ENCODE assay signal across 25 cellular contexts in genomic region chr13:33645591-33646554, GRCh38.
DNase-seq lines count a peak whose midpoint lies in the region; ATAC-seq, FAIRE-seq and TF ChIP-seq lines count a peak whose summit lies in the region.
"Had no signal": no experiment of that assay in that cellular context is flagged by ENCODE, and none has a peak within 500 bp of the region (broad histone marks: within the 10 kb centered on the region; RNA-seq: fewer than 3 reads in every experiment).

No MANE protein-coding gene starts in this region.

- H3K27me3 ChIP-seq in HepG2 (ENCODE audit: control insufficient read depth in 1 of 2, insufficient read depth in 2 of 2, low read length in 2 of 2) (no peaks in the 10 kb centered on the region), right lobe of liver (no peaks in the 10 kb centered on the region), gastrocnemius medialis (no peaks in the 10 kb centered on the region), mesenchymal stem cell (ENCODE audit: control insufficient read depth in 1 of 2, insufficient read depth in 1 of 2, low read length in 2 of 2) (no peaks in the 10 kb centered on the region)
- H3K27me3 ChIP-seq: dorsolateral prefrontal cortex, testis had no signal

- H3K36me3 ChIP-seq in HepG2 (replicated peaks in 1 of 2; ENCODE audit: control insufficient read depth in 1 of 2, insufficient read depth in 2 of 2, low read length in 2 of 2), result no peaks in the 10 kb centered on the region
- no peaks in the 10 kb centered on the region for H3K36me3 ChIP-seq in right lobe of liver
- no peaks in the 10 kb centered on the region for H3K36me3 ChIP-seq in gastrocnemius medialis
- no peaks in the 10 kb centered on the region for H3K36me3 ChIP-seq in mesenchymal stem cell (ENCODE audit: control insufficient read depth in 1 of 2, insufficient read depth in 2 of 2, low read depth in 1 of 2, low read length in 2 of 2)

- peaks cover 16% of the 10 kb centered on the region for H3K79me2 ChIP-seq in HepG2 (ENCODE audit: insufficient read depth, low read length)

- intact Hi-C loops in HepG2 (cut with micrococcal nuclease; ENCODE audit: unreplicated experiment), result no loop called here
- intact Hi-C loops in right lobe of liver (cut with DNase I), result no loop called here
- intact Hi-C loops in activated T-helper 2 cell treated with anti-CD3 and anti-CD28 coated beads, Interferon-gamma antibody, Interleukin-2, Interleukin-4, amounts not matched to agents 10 μg/mL and 5 μg/mL and 100 μg/mL, durations not matched to agents 14 hours and 24 hours and 36 hours (cut with micrococcal nuclease), result loop anchor here (1.0 kb wide), 1 partner anchor 33 kb away; no protein-coding TSS in a partner anchor
- intact Hi-C loops in gastrocnemius medialis (cut with DNase I; ENCODE audit: low total_unique reads), result no loop called here

- in situ Hi-C loops in HepG2 (cut with HindIII; ENCODE audit: extremely low pct_ligation_motif_present, low pct_unique_long_range_greater_than_20kb) (no loop called here), gastrocnemius medialis (cut with MboI; ENCODE audit: low sequenced_read_pairs in 4 of 4) (no loop called here)

- H3K4me3 Mint-ChIP-seq in activated T-helper 2 cell treated with anti-CD3 and anti-CD28 coated beads, Interferon-gamma antibody, Interleukin-2, Interleukin-4, amounts not matched to agents 10 μg/mL and 5 μg/mL and 100 μg/mL, durations not matched to agents 14 hours and 24 hours and 36 hours (ENCODE audit: low read depth), result no peak overlapping the region
- H3K4me3 Mint-ChIP-seq in effector memory CD8-positive, alpha-beta T cell, result no peak overlapping the region
- H3K4me3 Mint-ChIP-seq: activated CD4-positive, alpha-beta T cell treated with anti-CD3 and anti-CD28 coated beads, Interleukin-2, amount 10 ng/mL, durations not matched to agents 24 days and 14 days; activated naive CD4-positive, alpha-beta T cell treated with anti-CD3 and anti-CD28 coated beads for 36 hours; CD4-positive, alpha-beta T cell; IgD-negative memory B cell; memory B cell; naive B cell; T-helper 1 cell treated with Interleukin-12 subunit alpha and Interleukin-12 subunit beta and Interleukin-4 antibody, amounts not matched to agents 30 μg/mL and 1 μg/mL, for 36 hours had no signal

- H4K8ac ChIP-seq in mesenchymal stem cell (ENCODE audit: low read length), result no peak overlapping the region

- no peaks in the 10 kb centered on the region for H3K9me3 Mint-ChIP-seq in activated T-helper 2 cell treated with anti-CD3 and anti-CD28 coated beads, Interferon-gamma antibody, Interleukin-2, Interleukin-4, amounts not matched to agents 10 μg/mL and 5 μg/mL and 100 μg/mL, durations not matched to agents 14 hours and 24 hours and 36 hours
- no peaks in the 10 kb centered on the region for H3K9me3 Mint-ChIP-seq in effector memory CD8-positive, alpha-beta T cell
- H3K9me3 Mint-ChIP-seq: activated naive CD4-positive, alpha-beta T cell treated with anti-CD3 and anti-CD28 coated beads for 36 hours; CD4-positive, alpha-beta T cell; IgD-negative memory B cell; memory B cell; T-helper 1 cell treated with Interleukin-12 subunit alpha and Interleukin-12 subunit beta and Interleukin-4 antibody, amounts not matched to agents 30 μg/mL and 1 μg/mL, for 36 hours had no signal

- no peaks in the 10 kb centered on the region for H4K20me1 ChIP-seq in HepG2 (ENCODE audit: insufficient read depth, low read length)

- H3K23ac ChIP-seq in mesenchymal stem cell (ENCODE audit: low read length in 2 of 2), result no peak overlapping the region

- no peak overlapping the region for H2AK5ac ChIP-seq in mesenchymal stem cell (ENCODE audit: low read length, severe bottlenecking)

- no peak overlapping the region for H2BK120ac ChIP-seq in mesenchymal stem cell (ENCODE audit: low read depth, low read length)

- H3K4ac ChIP-seq in mesenchymal stem cell (ENCODE audit: low read depth in 1 of 2, low read length in 2 of 2), result no peak overlapping the region

- H3K27me3 Mint-ChIP-seq in activated T-helper 2 cell treated with anti-CD3 and anti-CD28 coated beads, Interferon-gamma antibody, Interleukin-2, Interleukin-4, amounts not matched to agents 10 μg/mL and 5 μg/mL and 100 μg/mL, durations not matched to agents 14 hours and 24 hours and 36 hours (ENCODE audit: low read depth), result no peaks in the 10 kb centered on the region
- H3K27me3 Mint-ChIP-seq in effector memory CD8-positive, alpha-beta T cell, result no peaks in the 10 kb centered on the region
- H3K27me3 Mint-ChIP-seq: activated CD4-positive, alpha-beta T cell treated with anti-CD3 and anti-CD28 coated beads, Interleukin-2, amount 10 ng/mL, durations not matched to agents 24 days and 14 days; CD4-positive, alpha-beta T cell; IgD-negative memory B cell; memory B cell had no signal

- TF ChIP-seq POLR2A in HepG2 (IDR thresholded peaks at IDR 0.05; ENCODE audit: insufficient read depth in 1 of 2, low read depth in 2 of 2, low read length in 2 of 2), result no peak
- TF ChIP-seq POLR2A in right lobe of liver (IDR thresholded peaks at IDR 0.05), result no peak
- TF ChIP-seq POLR2A in gastrocnemius medialis (IDR thresholded peaks at IDR 0.05), result no peak

- H2BK12ac ChIP-seq in mesenchymal stem cell (ENCODE audit: low read length in 2 of 2), result no peak overlapping the region

- H3K36me3 Mint-ChIP-seq in activated T-helper 2 cell treated with anti-CD3 and anti-CD28 coated beads, Interferon-gamma antibody, Interleukin-2, Interleukin-4, amounts not matched to agents 10 μg/mL and 5 μg/mL and 100 μg/mL, durations not matched to agents 14 hours and 24 hours and 36 hours (ENCODE audit: low read depth), result peaks cover 2% of the 10 kb centered on the region
- no peaks in the 10 kb centered on the region for H3K36me3 Mint-ChIP-seq in effector memory CD8-positive, alpha-beta T cell (ENCODE audit: insufficient read depth)
- H3K36me3 Mint-ChIP-seq: memory B cell, naive B cell had no signal

- no peak for TF ChIP-seq RAD21 in HepG2 (CRISPR knock-in tag; IDR thresholded peaks at IDR 0.05)

- no peak for TF ChIP-seq CTCF in HepG2 (CRISPR knock-in tag; IDR thresholded peaks at IDR 0.05)
- TF ChIP-seq CTCF in right lobe of liver (IDR thresholded peaks at IDR 0.05), result no peak
- TF ChIP-seq CTCF in gastrocnemius medialis (IDR thresholded peaks at IDR 0.05 in 4 of 5, conservative IDR thresholded peaks at IDR 0.05 in 1 of 5), result no peak

- no peaks in the 10 kb centered on the region for H3K79me1 ChIP-seq in mesenchymal stem cell (replicated peaks; ENCODE audit: low read length, poor library complexity, severe bottlenecking)

- H3K4me1 ChIP-seq in HepG2 (ENCODE audit: insufficient read depth, low read length) (peaks cover 72% of the 10 kb centered on the region), right lobe of liver (peaks cover 0 to 46% (median 13%) of the 10 kb centered on the region in 4 donors), gastrocnemius medialis (peaks cover 18 to 32% of the 10 kb centered on the region in 2 donors), mesenchymal stem cell (ENCODE audit: control insufficient read depth, insufficient read depth, low read depth, low read length) (peaks cover 9% of the 10 kb centered on the region)

- WGBS in HepG2 (ENCODE audit: low lambda C conversion rate), result 98% methylated on average over 10 of the region's 10 CpGs
- WGBS in right lobe of liver (ENCODE audit: insufficient coverage, low coverage, low lambda C conversion rate, missing lambda C conversion rate), result 78% methylated on average over 10 of the region's 10 CpGs
- WGBS in mesenchymal stem cell, result 93% methylated on average over 10 of the region's 10 CpGs

- H3K27ac ChIP-seq in HepG2 (ENCODE audit: extremely low read length, insufficient read depth, low read length) (peak overlapping the region; percentile 97), right lobe of liver (no peak overlapping the region), gastrocnemius medialis (peak overlapping the region; percentile 39 to 72 (median 57)), mesenchymal stem cell (ENCODE audit: low read length, poor library complexity, severe bottlenecking) (no peak overlapping the region)

- ATAC-seq in HepG2 (no peak), right lobe of liver (no peak), gastrocnemius medialis (no peak), HG03280 (IDR thresholded peaks at IDR 0.05; ENCODE audit: unreplicated experiment) (no peak)
- ATAC-seq in effector memory CD8-positive, alpha-beta T cell (replicated peaks), result no peak

- CTCF ChIA-PET in HepG2 (lab: Yijun Ruan, JAX; ENCODE audit: low intra/inter-chr PET ratio, low total read pairs), result no interaction called here

- peaks cover 28% of the 10 kb centered on the region for H3K4me1 Mint-ChIP-seq in activated T-helper 2 cell treated with anti-CD3 and anti-CD28 coated beads, Interferon-gamma antibody, Interleukin-2, Interleukin-4, amounts not matched to agents 10 μg/mL and 5 μg/mL and 100 μg/mL, durations not matched to agents 14 hours and 24 hours and 36 hours (ENCODE audit: low read depth)
- no peaks in the 10 kb centered on the region for H3K4me1 Mint-ChIP-seq in effector memory CD8-positive, alpha-beta T cell (ENCODE audit: low read depth in 2 of 2)
- H3K4me1 Mint-ChIP-seq: IgD-negative memory B cell had no signal

- no peak for DNase-seq in HepG2 (ENCODE audit: low spot score)
- DNase-seq in right lobe of liver, result no peak
- no peak for DNase-seq in activated T-helper 2 cell treated with anti-CD3 and anti-CD28 coated beads, Interferon-gamma antibody, Interleukin-2, Interleukin-4, amounts not matched to agents 10 μg/mL and 5 μg/mL and 100 μg/mL, durations not matched to agents 14 hours and 24 hours and 36 hours (ENCODE audit: low spot score)
- no peak for DNase-seq in gastrocnemius medialis
- DNase-seq in mesenchymal stem cell, result no peak
- no peak for DNase-seq in effector memory CD8-positive, alpha-beta T cell
- DNase-seq: activated CD4-positive, alpha-beta T cell treated with anti-CD3 and anti-CD28 coated beads, Interleukin-2, amount 10 ng/mL, durations not matched to agents 24 days and 14 days; activated CD8-positive, alpha-beta memory T cell treated with anti-CD3 and anti-CD28 coated beads, Interleukin-2, amount 50 U/mL, for 48 hours; CD4-positive, alpha-beta T cell; DMS 273 treated with DMSO at 0.1 percent for 48 hours; dorsolateral prefrontal cortex; hypothalamus; naive B cell; NCI-H1436 treated with DMSO at 0.1 percent for 48 hours; NCI-H524; occipital lobe; RPMI8226; stimulated activated CD4-positive, alpha-beta T cell treated with anti-CD3 and anti-CD28 coated beads, Interleukin-12 subunit alpha, Interleukin-12 subunit beta, amount 100 ng/mL, for 4 hours; testis had no signal

- no peak for FAIRE-seq in HepG2 (lab: Jason Lieb, UNC)
- FAIRE-seq: astrocyte had no signal

- no peak overlapping the region for H2BK15ac ChIP-seq in mesenchymal stem cell (ENCODE audit: low read depth, poor library complexity, severe bottlenecking)

- H2BK5ac ChIP-seq in mesenchymal stem cell (ENCODE audit: low read depth, low read length, poor library complexity, severe bottlenecking), result no peak overlapping the region

- H3K9me3 ChIP-seq in HepG2 (ENCODE audit: low read length), result no peaks in the 10 kb centered on the region
- H3K9me3 ChIP-seq in right lobe of liver, result no peaks in the 10 kb centered on the region
- no peaks in the 10 kb centered on the region for H3K9me3 ChIP-seq in gastrocnemius medialis
- H3K9me3 ChIP-seq in mesenchymal stem cell (ENCODE audit: control insufficient read depth, low read length), result no peaks in the 10 kb centered on the region
- H3K9me3 ChIP-seq: testis had no signal

- no peak overlapping the region for H3K4me2 ChIP-seq in HepG2 (ENCODE audit: low read depth, low read length)
- no peak overlapping the region for H3K4me2 ChIP-seq in mesenchymal stem cell (ENCODE audit: low read length, poor library complexity, severe bottlenecking)

- no peak for TF ChIP-seq EP300 in HepG2 (IDR thresholded peaks at IDR 0.05; ENCODE audit: low read depth in 2 of 2, low read length in 2 of 2)
- no peak for TF ChIP-seq EP300 in HepG2 (CRISPR knock-in tag; IDR thresholded peaks at IDR 0.05; ENCODE audit: borderline replicate concordance)

- H3K9ac ChIP-seq in HepG2 (ENCODE audit: insufficient read depth, low read depth, low read length) (no peak overlapping the region), mesenchymal stem cell (ENCODE audit: low read length) (no peak overlapping the region)

- no peak overlapping the region for H4K91ac ChIP-seq in mesenchymal stem cell (ENCODE audit: low read length)

- H2AFZ ChIP-seq in HepG2 (ENCODE audit: low read length) (no peak overlapping the region), mesenchymal stem cell (ENCODE audit: low read depth, low read length) (no peak overlapping the region)

- no TSS peak for BruUV-seq in HepG2 (replicated peaks; lab: Mats Ljungman, UMichigan)

- H3K27ac Mint-ChIP-seq in activated T-helper 2 cell treated with anti-CD3 and anti-CD28 coated beads, Interferon-gamma antibody, Interleukin-2, Interleukin-4, amounts not matched to agents 10 μg/mL and 5 μg/mL and 100 μg/mL, durations not matched to agents 14 hours and 24 hours and 36 hours, result peak overlapping the region; percentile 26
- no peak overlapping the region for H3K27ac Mint-ChIP-seq in effector memory CD8-positive, alpha-beta T cell
- H3K27ac Mint-ChIP-seq: activated naive CD4-positive, alpha-beta T cell treated with anti-CD3 and anti-CD28 coated beads for 36 hours; CD4-positive, alpha-beta T cell; IgD-negative memory B cell; memory B cell; T-helper 1 cell treated with Interleukin-12 subunit alpha and Interleukin-12 subunit beta and Interleukin-4 antibody, amounts not matched to agents 30 μg/mL and 1 μg/mL, for 36 hours had no signal

- no peak overlapping the region for H3K4me3 ChIP-seq in HepG2 (replicated peaks in 1 of 3; ENCODE audit: insufficient read depth in 1 of 3, low read depth in 2 of 3, low read length in 3 of 3)
- no peak overlapping the region for H3K4me3 ChIP-seq in right lobe of liver
- H3K4me3 ChIP-seq in gastrocnemius medialis, result no peak overlapping the region
- H3K4me3 ChIP-seq in mesenchymal stem cell (ENCODE audit: insufficient read depth in 1 of 2, low read depth in 1 of 2, low read length in 2 of 2), result no peak overlapping the region
- H3K4me3 ChIP-seq: dorsolateral prefrontal cortex, testis had no signal

- H3K14ac ChIP-seq in mesenchymal stem cell (ENCODE audit: low read length in 2 of 2), result no peak overlapping the region

- H3K18ac ChIP-seq in mesenchymal stem cell (ENCODE audit: low read depth in 1 of 2, low read length in 2 of 2), result no peak overlapping the region

- POLR2A ChIA-PET in HepG2 (lab: Yijun Ruan, JAX), result interaction anchor here (0.6 to 8.0 kb wide), 2 partner anchors 34 to 384 kb away, joined by 4 to 127 read pairs; no protein-coding TSS in a partner anchor

Comparison
In these comparisons a context has a peak if more than half of its experiments do, and no peak if none do; other contexts are left out.
1. H3K27ac ChIP-seq: peak in HepG2 (single experiment) and gastrocnemius medialis (4 of 4); none in right lobe of liver (0 of 3) and mesenchymal stem cell (single experiment).